ENCODE assay signal across 8 cellular contexts in genomic region chr10:27446091-27446918, GRCh38. TPM values are rescaled to one million over a fixed set of nuclear protein-coding genes. Genes with fewer than 3 reads are reported as not detected.
A peak's percentile ranks its signal among the peaks of the same experiment; 100 is the strongest.
DNase-seq lines count a peak whose midpoint lies in the region; ATAC-seq and TF ChIP-seq lines count a peak whose summit lies in the region.

No MANE protein-coding gene starts in this region.

- no peaks in the 10 kb centered on the region for H3K36me3 Mint-ChIP-seq in CD8-positive, alpha-beta T cell

- H3K27ac ChIP-seq in CD8-positive, alpha-beta T cell (ENCODE audit: low read depth, low read length) = no peak overlapping the region

- H3K27ac Mint-ChIP-seq in CD8-positive, alpha-beta T cell = no peak overlapping the region

- no peak overlapping the region for H3K4me3 Mint-ChIP-seq in CD8-positive, alpha-beta T cell

- no peaks in the 10 kb centered on the region for H3K36me3 ChIP-seq in CD8-positive, alpha-beta T cell (ENCODE audit: insufficient read depth, low read length)

- intact Hi-C loops in CD8-positive, alpha-beta T cell (cut with DNase I, micrococcal nuclease) = loop anchor here (1.0 to 10.0 kb wide), 10 partner anchors 96 to 946 kb away; no protein-coding TSS in a partner anchor

- H3K9me3 ChIP-seq in CD8-positive, alpha-beta T cell (ENCODE audit: low read length) = no peaks in the 10 kb centered on the region

- peaks cover 9% of the 10 kb centered on the region for H3K4me1 ChIP-seq in CD8-positive, alpha-beta T cell (ENCODE audit: insufficient read depth, low read length)

- no peaks in the 10 kb centered on the region for H3K27me3 Mint-ChIP-seq in CD8-positive, alpha-beta T cell (ENCODE audit: low read depth)

- H3K4me3 ChIP-seq in CD8-positive, alpha-beta T cell (ENCODE audit: low read depth, low read length) = no peak overlapping the region
- H3K4me3 ChIP-seq in fibroblast of villous mesenchyme (ENCODE audit: low read depth, low read length) = no peak overlapping the region

- H3K4me1 Mint-ChIP-seq in CD8-positive, alpha-beta T cell (ENCODE audit: low read depth) = peaks cover 21% of the 10 kb centered on the region

- no peaks in the 10 kb centered on the region for H3K9me3 Mint-ChIP-seq in CD8-positive, alpha-beta T cell

- peak; percentile 61 for TF ChIP-seq CTCF in CD8-positive, alpha-beta T cell (IDR thresholded peaks at IDR 0.05)
- TF ChIP-seq CTCF in fibroblast of villous mesenchyme (IDR thresholded peaks at IDR 0.05; ENCODE audit: insufficient read depth, low read depth, low read length) = peak; percentile 41

- no peaks in the 10 kb centered on the region for H3K27me3 ChIP-seq in CD8-positive, alpha-beta T cell (ENCODE audit: insufficient read depth, low read length)

- DNase-seq in CD8-positive, alpha-beta T cell = no peak
- DNase-seq in HuH-7 (ENCODE audit: low spot score) (peak; percentile 12), SKM-1 treated with dmso at 0.1 percent for 144 hours (lab: John Stamatoyannopoulos, UW; ENCODE audit: unreplicated experiment) (peak; percentile 44), fibroblast of villous mesenchyme (ENCODE audit: low read depth) (peak; percentile 41), retina (peak; percentile 33), T-helper 9 cell (no peak)
- no peak for DNase-seq in NK-92 treated with Interleukin-12 subunit alpha and Interleukin-12 subunit beta, amount 100 ng/mL, for 24 hours (lab: John Stamatoyannopoulos, UW)

- POLR2A ChIA-PET in CD8-positive, alpha-beta T cell (lab: Charles Lee) = interaction anchor here (1.5 kb wide), 1 partner anchor 58 kb away, joined by 7 read pairs; the partner anchor contains the start of gene RAB18

- CTCF ChIA-PET in CD8-positive, alpha-beta T cell (lab: Charles Lee) = interaction anchor here (0.6 to 2.5 kb wide), 25 partner anchors 8 to 783 kb away, joined by 3 to 18 read pairs (median 4); partner anchors contain the start of gene RAB18

- ATAC-seq in CD8-positive, alpha-beta T cell = peak; percentile 46
- no peak for ATAC-seq in HG03469 (IDR thresholded peaks at IDR 0.05; ENCODE audit: unreplicated experiment)

RNA-seq across cellular contexts. Expression of gene RAB18, which starts 57.8 kb away (rescaled TPM):
- 100 to 1,000 TPM; 130 to 146 TPM for total RNA-seq in CD8-positive, alpha-beta T cell
- 44.1 and 61.7 TPM in 2 replicates for total RNA-seq in fibroblast of villous mesenchyme

Comparison
In these comparisons a context has a peak if more than half of its experiments do, and no peak if none do; other contexts are left out.
1. DNase-seq: peak in HuH-7 (single experiment), SKM-1 treated with dmso at 0.1 percent for 144 hours (single experiment), fibroblast of villous mesenchyme (single experiment) and retina (single experiment); none in CD8-positive, alpha-beta T cell (0 of 7), NK-92 treated with Interleukin-12 subunit alpha and Interleukin-12 subunit beta, amount 100 ng/mL, for 24 hours (single experiment) and T-helper 9 cell (single experiment).